In the genomic region with DNA sequence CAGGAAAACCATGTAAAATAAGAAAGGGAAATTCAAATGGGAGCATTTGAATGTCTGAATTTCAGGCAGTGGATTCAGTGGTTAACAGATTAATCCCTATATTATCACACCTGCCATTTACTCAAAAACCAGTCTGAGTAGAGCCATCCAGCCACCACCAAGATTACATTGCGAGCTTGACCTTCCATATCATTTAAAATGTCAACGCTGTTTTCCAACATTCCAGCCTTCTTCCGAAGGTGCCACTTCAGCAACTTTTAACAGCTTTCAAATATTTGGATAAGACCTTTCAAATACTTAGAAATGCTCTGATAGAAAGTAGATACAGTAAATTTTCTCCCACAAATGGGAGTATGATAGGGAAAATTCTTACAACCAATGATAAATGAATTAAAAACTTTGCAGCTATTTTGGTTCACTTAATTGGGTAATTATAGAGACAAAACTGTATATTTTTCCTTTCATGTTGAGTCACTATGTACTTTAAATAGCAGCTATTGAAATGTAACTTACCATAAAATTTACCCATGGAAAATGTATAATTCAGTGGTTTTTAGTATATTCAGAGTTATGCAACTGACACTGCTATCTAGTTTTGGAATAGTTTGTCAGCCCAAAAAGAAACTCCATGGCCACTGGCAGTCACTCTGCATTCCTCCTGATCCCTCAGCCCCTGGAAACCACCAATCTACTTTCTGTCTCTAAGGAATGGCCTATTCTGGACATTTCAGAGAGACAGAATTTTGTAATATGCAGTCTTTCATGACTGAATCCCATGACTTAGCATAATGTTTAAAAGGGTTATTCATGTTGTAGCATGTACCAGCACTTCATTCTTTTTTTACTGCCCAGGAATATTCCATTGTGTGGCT, we compare ENCODE assay signal across 7 cellular contexts. TPM values are rescaled to one million over a fixed set of nuclear protein-coding genes. Genes with fewer than 3 reads are reported as not detected.
DNase-seq lines count a peak whose midpoint lies in the region; ATAC-seq and TF ChIP-seq lines count a peak whose summit lies in the region.

No MANE protein-coding gene starts in this region.

- DNase-seq in GM04503 (ENCODE audit: low read depth) (peak; percentile 79), SK-N-MC (ENCODE audit: low read depth, low spot score) (no peak), prostate gland (ENCODE audit: low spot score) (no peak), HPDE6-E6E7 (ENCODE audit: extremely low spot score) (no peak), NCI-H226 (no peak), caudate nucleus (lab: John Stamatoyannopoulos, UW) (no peak)

- 36% methylated on average over 3 of the region's 3 CpGs for WGBS in prostate gland

- H3K4me3 ChIP-seq in SK-N-MC, result peak overlapping the region; percentile 56
- H3K4me3 ChIP-seq in prostate gland, result no peak overlapping the region

- peaks cover 19% of the 10 kb centered on the region for H3K4me1 ChIP-seq in prostate gland (replicated peaks)

- H3K9me3 ChIP-seq in SK-N-MC (ENCODE audit: low read depth, low read length), result no peaks in the 10 kb centered on the region
- H3K9me3 ChIP-seq in prostate gland, result no peaks in the 10 kb centered on the region

- H3K27ac ChIP-seq in SK-N-MC, result peak overlapping the region; percentile 79
- peak overlapping the region; percentile 10 to 79 for H3K27ac ChIP-seq in prostate gland
- H3K27ac ChIP-seq in caudate nucleus (ENCODE audit: low read depth, low read length), result no peak overlapping the region

- TF ChIP-seq POLR2A in prostate gland (IDR thresholded peaks at IDR 0.05), result no peak

- H3K36me3 ChIP-seq in SK-N-MC (ENCODE audit: insufficient read depth, low read length), result 0 out of 2 replicates have a peak, but pooled peaks cover 5% of the 10 kb centered on the region
- H3K36me3 ChIP-seq in prostate gland, result no peaks in the 10 kb centered on the region

- TF ChIP-seq CTCF in prostate gland (IDR thresholded peaks at IDR 0.05), result no peak

- no peak overlapping the region for H3K9ac ChIP-seq in SK-N-MC (ENCODE audit: insufficient read length)

- ATAC-seq in esophagus mucosa, result peak; percentile 32

- H3K27me3 ChIP-seq in prostate gland (replicated peaks; ENCODE audit: insufficient read depth), result no peaks in the 10 kb centered on the region

- intact Hi-C loops in prostate gland (cut with DNase I), result loop anchor here (10.0 kb wide), 1 partner anchor 177 kb away; no protein-coding TSS in a partner anchor

RNA-seq across cellular contexts. Expression of gene EZR, which starts 21.6 kb away (rescaled TPM):
- total RNA-seq in esophagus mucosa (368 TPM), prostate gland (100 to 1,000 TPM; 118 to 222 TPM)
